In genomic region chr11:69385832-69386415, GRCh38 we compare ENCODE assay signal across 11 cellular contexts.
"Had no signal": no experiment of that assay in that cellular context is flagged by ENCODE, and none has a peak within 500 bp of the region (broad histone marks: within the 10 kb centered on the region; RNA-seq: fewer than 3 reads in every experiment).

No MANE protein-coding gene starts in this region.

- H3K4me1 Mint-ChIP-seq: naive B cell; stimulated activated naive B cell treated with anti-CD40 and anti-IgM and Interleukin-4, amounts not matched to agents 10 μg/mL and 1 μg/mL and 100 μg/mL, for 72 hours had no signal

- DNase-seq: activated CD8-positive, alpha-beta T cell treated with anti-CD3 and anti-CD28 coated beads, Interleukin-2, amount 10 ng/mL, durations not matched to agents 7 days and 5 days; erythroblast; gastrocnemius medialis; naive B cell; SK-N-SH; stimulated activated CD4-positive, alpha-beta T cell treated with anti-CD3 and anti-CD28 coated beads, Interleukin-15, amount 100 ng/mL, for 24 hours; stimulated activated CD4-positive, alpha-beta T cell treated with anti-CD3 and anti-CD28 coated beads, Interleukin-4, amount 100 ng/mL, for 1 hour; stimulated activated naive B cell treated with anti-CD40 and anti-IgM and Interleukin-4, amounts not matched to agents 10 μg/mL and 1 μg/mL and 100 μg/mL, for 72 hours had no signal

- ATAC-seq: activated CD8-positive, alpha-beta T cell treated with anti-CD3 and anti-CD28 coated beads, Interleukin-2, amount 10 ng/mL, durations not matched to agents 7 days and 5 days; gastrocnemius medialis; heart left ventricle; left colon; Right ventricle myocardium inferior; stimulated activated naive B cell treated with anti-CD40 and anti-IgM and Interleukin-4, amounts not matched to agents 10 μg/mL and 1 μg/mL and 100 μg/mL, for 72 hours had no signal

- H3K4me3 Mint-ChIP-seq: activated CD8-positive, alpha-beta T cell treated with anti-CD3 and anti-CD28 coated beads, Interleukin-2, amount 10 ng/mL, durations not matched to agents 7 days and 5 days; naive B cell; stimulated activated naive B cell treated with anti-CD40 and anti-IgM and Interleukin-4, amounts not matched to agents 10 μg/mL and 1 μg/mL and 100 μg/mL, for 72 hours had no signal

- H3K27ac Mint-ChIP-seq: activated CD8-positive, alpha-beta T cell treated with anti-CD3 and anti-CD28 coated beads, Interleukin-2, amount 10 ng/mL, durations not matched to agents 7 days and 5 days; stimulated activated naive B cell treated with anti-CD40 and anti-IgM and Interleukin-4, amounts not matched to agents 10 μg/mL and 1 μg/mL and 100 μg/mL, for 72 hours had no signal
